11 cellular contexts compared by ENCODE assay signal in genomic region chr6:153108320-153108719, GRCh38. TPM values are rescaled to one million over a fixed set of nuclear protein-coding genes. Genes with fewer than 3 reads are reported as not detected.
DNase-seq lines count a peak whose midpoint lies in the region; ATAC-seq, FAIRE-seq and TF ChIP-seq lines count a peak whose summit lies in the region.
"Had no signal": no experiment of that assay in that cellular context is flagged by ENCODE, and none has a peak within 500 bp of the region (broad histone marks: within the 10 kb centered on the region; RNA-seq: fewer than 3 reads in every experiment).

No MANE protein-coding gene starts in this region.

- TF ChIP-seq POLR2A in GM12891 (IDR thresholded peaks at IDR 0.05; ENCODE audit: low read depth, low read length) = no peak

- ATAC-seq in Right ventricle myocardium superior (ENCODE audit: poor library complexity) = no peak
- peak; percentile 81 for ATAC-seq in SK-N-SH treated with all-trans-retinoic acid at 6 μM for 48 hours
- ATAC-seq in stimulated activated naive CD8-positive, alpha-beta T cell treated with anti-CD3 and anti-CD28 coated beads, Interleukin-15, Interleukin-2, amounts not matched to agents 100 U/mL and 50 U/mL, for 24 hours = no peak

- FAIRE-seq in urothelium cell line (lab: Jason Lieb, UNC) (no peak), GM12891 (lab: Jason Lieb, UNC) (no peak)

- H3K27ac ChIP-seq in left ventricle myocardium inferior (replicated peaks) = no peak overlapping the region
- no peak overlapping the region for H3K27ac ChIP-seq in substantia nigra (ENCODE audit: low read depth, low read length, poor library complexity, severe bottlenecking)
- H3K27ac ChIP-seq: adrenal gland had no signal

- DNase-seq in left ventricle myocardium inferior (no peak), Right ventricle myocardium superior (no peak), fibroblast of peridontal ligament (ENCODE audit: extremely low read depth) (peak; percentile 64), urothelium cell line (ENCODE audit: low spot score) (peak; percentile 10), substantia nigra (lab: John Stamatoyannopoulos, UW) (no peak), GM12891 (ENCODE audit: insufficient read length, low spot score) (no peak)
- no peak for DNase-seq in stimulated activated naive CD8-positive, alpha-beta T cell treated with anti-CD3 and anti-CD28 coated beads, Interleukin-15, Interleukin-2, amounts not matched to agents 100 U/mL and 50 U/mL, for 24 hours
- DNase-seq: activated CD4-positive, alpha-beta T cell treated with anti-CD3 and anti-CD28 coated beads, Interleukin-2, amount 50 U/mL, for 1 hour; adrenal gland; CD4-positive, alpha-beta T cell had no signal

- TF ChIP-seq CTCF in left ventricle myocardium inferior (IDR thresholded peaks at IDR 0.05; ENCODE audit: borderline replicate concordance) = peak; percentile 42

- H3K4me3 ChIP-seq in left ventricle myocardium inferior = no peak overlapping the region
- H3K4me3 ChIP-seq: adrenal gland had no signal

- H3K4me1 ChIP-seq in left ventricle myocardium inferior = peaks cover 14% of the 10 kb centered on the region
- H3K4me1 ChIP-seq: adrenal gland had no signal

- intact Hi-C loops in left ventricle myocardium inferior (cut with micrococcal nuclease) = no loop called here
- intact Hi-C loops in Right ventricle myocardium superior (cut with DNase I) = no loop called here

- H3K36me3 ChIP-seq in left ventricle myocardium inferior = no peaks in the 10 kb centered on the region
- H3K36me3 ChIP-seq: adrenal gland had no signal

- H3K9me3 ChIP-seq in left ventricle myocardium inferior (replicated peaks) = peaks cover 10% of the 10 kb centered on the region
- H3K9me3 ChIP-seq: adrenal gland had no signal

- H3K27me3 ChIP-seq in left ventricle myocardium inferior (ENCODE audit: low read depth) = peaks cover 3% of the 10 kb centered on the region
- H3K27me3 ChIP-seq: adrenal gland had no signal

TF ChIP-seq in SK-N-SH treated with all-trans-retinoic acid at 6 μM for 48 hours, 23 proteins besides CTCF, POLR2A, EP300 and RAD21:
- TF ChIP-seq ISL1 (CRISPR knock-in tag; IDR thresholded peaks at IDR 0.05) (peak; percentile 64), CSDC2 (CRISPR knock-in tag; IDR thresholded peaks at IDR 0.05) (peak; percentile 32; the same call in 1 of the 2 replicates), SNAI2 (CRISPR knock-in tag; IDR thresholded peaks at IDR 0.05) (no peak)
- TF ChIP-seq, protein P1, sequence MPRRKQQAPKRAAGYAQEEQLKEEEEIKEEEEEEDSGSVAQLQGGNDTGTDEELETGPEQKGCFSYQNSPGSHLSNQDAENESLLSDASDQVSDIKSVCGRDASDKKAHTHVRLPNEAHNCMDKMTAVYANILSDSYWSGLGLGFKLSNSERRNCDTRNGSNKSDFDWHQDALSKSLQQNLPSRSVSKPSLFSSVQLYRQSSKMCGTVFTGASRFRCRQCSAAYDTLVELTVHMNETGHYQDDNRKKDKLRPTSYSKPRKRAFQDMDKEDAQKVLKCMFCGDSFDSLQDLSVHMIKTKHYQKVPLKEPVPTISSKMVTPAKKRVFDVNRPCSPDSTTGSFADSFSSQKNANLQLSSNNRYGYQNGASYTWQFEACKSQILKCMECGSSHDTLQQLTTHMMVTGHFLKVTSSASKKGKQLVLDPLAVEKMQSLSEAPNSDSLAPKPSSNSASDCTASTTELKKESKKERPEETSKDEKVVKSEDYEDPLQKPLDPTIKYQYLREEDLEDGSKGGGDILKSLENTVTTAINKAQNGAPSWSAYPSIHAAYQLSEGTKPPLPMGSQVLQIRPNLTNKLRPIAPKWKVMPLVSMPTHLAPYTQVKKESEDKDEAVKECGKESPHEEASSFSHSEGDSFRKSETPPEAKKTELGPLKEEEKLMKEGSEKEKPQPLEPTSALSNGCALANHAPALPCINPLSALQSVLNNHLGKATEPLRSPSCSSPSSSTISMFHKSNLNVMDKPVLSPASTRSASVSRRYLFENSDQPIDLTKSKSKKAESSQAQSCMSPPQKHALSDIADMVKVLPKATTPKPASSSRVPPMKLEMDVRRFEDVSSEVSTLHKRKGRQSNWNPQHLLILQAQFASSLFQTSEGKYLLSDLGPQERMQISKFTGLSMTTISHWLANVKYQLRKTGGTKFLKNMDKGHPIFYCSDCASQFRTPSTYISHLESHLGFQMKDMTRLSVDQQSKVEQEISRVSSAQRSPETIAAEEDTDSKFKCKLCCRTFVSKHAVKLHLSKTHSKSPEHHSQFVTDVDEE (CRISPR knock-in tag; IDR thresholded peaks at IDR 0.05) = 0 out of 2 replicates have a peak, but pooled peaks have one; percentile 49

TF ChIP-seq in GM12891, 5 proteins besides CTCF, POLR2A, EP300 and RAD21:
- TF ChIP-seq POLR2AphosphoS5 (IDR thresholded peaks at IDR 0.05; ENCODE audit: low read depth, low read length) = no peak
- no peak for TF ChIP-seq SPI1 (IDR thresholded peaks at IDR 0.05; ENCODE audit: low read depth, low read length)
- TF ChIP-seq POU2F2 (IDR thresholded peaks at IDR 0.05; ENCODE audit: low read depth, low read length) = no peak
- no peak for TF ChIP-seq TAF1 (IDR thresholded peaks at IDR 0.05; ENCODE audit: low read depth, low read length)
- no peak for TF ChIP-seq PAX5 (IDR thresholded peaks at IDR 0.05; ENCODE audit: insufficient read depth, low read length, severe bottlenecking)

RNA-seq across cellular contexts. Expression of gene RGS17, which starts 22.8 kb away (rescaled TPM):
- total RNA-seq in left ventricle myocardium inferior (0.16 TPM), Right ventricle myocardium superior (0.05 TPM)
- polyA plus RNA-seq in GM12891 (2012; ENCODE audit: low read depth, missing spikeins) = 0.09 TPM
- total RNA-seq: CD4-positive, alpha-beta T cell had no signal

Comparison
In these comparisons a context has a peak if more than half of its experiments do, and no peak if none do; other contexts are left out.
1. DNase-seq: peak in fibroblast of peridontal ligament (single experiment) and urothelium cell line (single experiment); none in left ventricle myocardium inferior (single experiment), Right ventricle myocardium superior (single experiment), substantia nigra (0 of 49), GM12891 (single experiment) and stimulated activated naive CD8-positive, alpha-beta T cell treated with anti-CD3 and anti-CD28 coated beads, Interleukin-15, Interleukin-2, amounts not matched to agents 100 U/mL and 50 U/mL, for 24 hours (single experiment).